ENCODE assay signal across 21 cellular contexts in the genomic region with DNA sequence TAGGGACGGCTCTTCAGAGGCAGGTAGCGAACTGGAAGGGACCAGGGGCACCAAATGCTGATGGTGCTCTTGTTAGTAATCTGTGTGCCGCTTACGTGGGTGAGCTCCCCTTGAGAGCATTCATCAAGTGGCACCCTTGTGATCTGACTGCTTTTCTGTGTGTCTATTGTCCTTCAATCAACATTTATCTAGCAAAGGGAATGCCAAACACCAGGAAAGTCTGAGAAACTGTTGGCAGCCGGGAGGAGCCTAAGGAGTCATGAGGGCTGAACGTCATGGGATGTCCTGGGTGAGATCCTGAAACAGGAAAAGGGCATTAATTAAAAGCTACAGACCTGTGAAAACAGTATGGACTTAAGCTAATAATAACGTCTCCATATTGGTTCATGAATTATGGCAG.
"Had no signal": no experiment of that assay in that cellular context is flagged by ENCODE, and none has a peak within 500 bp of the region (broad histone marks: within the 10 kb centered on the region; RNA-seq: fewer than 3 reads in every experiment).

No MANE protein-coding gene starts in this region.

- H3K4me3 ChIP-seq: SJSA1 had no signal

- H3K27me3 Mint-ChIP-seq: T-cell had no signal

- FAIRE-seq: RCC 7860 had no signal

- DNase-seq: KBM-7, NCI-H1092, NCI-H1105 treated with DMSO at 0.1 percent for 48 hours, NCI-H1417 treated with DMSO at 0.1 percent for 48 hours, NCI-H146, NCI-H1694 treated with DMSO at 0.1 percent for 48 hours, NCI-H1930, NCI-H2171 treated with DMSO at 0.1 percent for 48 hours, NCI-H446, NCI-H510A, NCI-H524 treated with DMSO at 0.1 percent for 48 hours, NCI-H69, NCI-H774, Right ventricle myocardium superior, RPMI8226, SIG-M5, SK-N-SH, SW 1271, T-cell had no signal

- H3K4me1 Mint-ChIP-seq: T-cell had no signal

- H3K27ac ChIP-seq: SJSA1 had no signal

- H3K4me3 Mint-ChIP-seq: T-cell had no signal

- H3K27me3 ChIP-seq: SJSA1 had no signal

- H3K4me1 ChIP-seq: SJSA1 had no signal

- ATAC-seq: T-cell had no signal

- H3K9ac ChIP-seq: SK-N-SH had no signal

- H3K36me3 Mint-ChIP-seq: T-cell had no signal

- H3K36me3 ChIP-seq: SJSA1 had no signal

- H3K27ac Mint-ChIP-seq: T-cell had no signal

- H3K4me2 ChIP-seq: SK-N-SH had no signal
